In the genomic region with DNA sequence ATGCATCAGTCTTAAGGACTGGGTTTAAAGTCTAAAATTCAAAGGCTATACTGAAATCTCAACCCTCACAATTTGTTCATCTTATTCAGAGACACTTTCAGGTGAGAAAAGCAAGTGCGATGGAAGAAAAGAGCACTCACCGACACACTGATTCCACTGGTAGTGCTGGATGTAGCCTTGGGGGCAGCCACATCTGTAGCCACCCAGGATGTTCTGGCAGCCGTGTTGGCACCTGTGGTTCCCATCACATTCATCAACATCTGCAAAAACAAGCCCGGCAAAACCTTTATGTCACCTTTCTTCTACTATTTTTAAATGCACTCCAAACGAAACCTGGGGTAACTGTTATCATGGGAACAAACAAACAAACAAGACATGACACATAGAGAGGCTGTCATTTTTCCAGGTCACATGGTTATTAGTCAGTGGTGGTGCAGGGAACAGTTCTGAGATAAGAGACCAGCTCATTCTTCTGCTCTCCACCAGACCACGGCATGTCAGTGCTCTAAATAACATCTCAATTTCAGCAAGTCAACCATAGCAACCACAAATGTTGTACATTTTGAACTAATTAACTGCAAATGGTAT, we compare ENCODE assay signal across 12 cellular contexts.
DNase-seq lines count a peak whose midpoint lies in the region; ATAC-seq, FAIRE-seq and TF ChIP-seq lines count a peak whose summit lies in the region.
"Had no signal": no experiment of that assay in that cellular context is flagged by ENCODE, and none has a peak within 500 bp of the region (broad histone marks: within the 10 kb centered on the region; RNA-seq: fewer than 3 reads in every experiment).

No MANE protein-coding gene starts in this region.

- no peaks in the 10 kb centered on the region for H3K4me1 ChIP-seq in endothelial cell of umbilical vein (ENCODE audit: control insufficient read depth, extremely low read depth, insufficient read depth, low read length)
- no peaks in the 10 kb centered on the region for H3K4me1 ChIP-seq in left lung
- no peaks in the 10 kb centered on the region for H3K4me1 ChIP-seq in suprapubic skin
- H3K4me1 ChIP-seq: HAP-1 had no signal

- H3K9me3 ChIP-seq in endothelial cell of umbilical vein (replicated peaks; ENCODE audit: control insufficient read depth, insufficient read depth, low read length) (no peaks in the 10 kb centered on the region), left lung (peaks cover 0 to 7% of the 10 kb centered on the region in 2 donors), suprapubic skin (no peaks in the 10 kb centered on the region)
- H3K9me3 ChIP-seq: HAP-1 had no signal

- no peaks in the 10 kb centered on the region for H4K20me1 ChIP-seq in endothelial cell of umbilical vein (replicated peaks; ENCODE audit: control insufficient read depth, extremely low read depth, insufficient read depth, low read length)

- H3K4me3 ChIP-seq in endothelial cell of umbilical vein (replicated peaks in 1 of 3; ENCODE audit: insufficient read depth in 1 of 3, low read depth in 1 of 3, low read length in 3 of 3): no peak overlapping the region
- no peak overlapping the region for H3K4me3 ChIP-seq in left lung
- no peak overlapping the region for H3K4me3 ChIP-seq in suprapubic skin
- H3K4me3 ChIP-seq: HAP-1 had no signal

- no peaks in the 10 kb centered on the region for H3K9me1 ChIP-seq in endothelial cell of umbilical vein (replicated peaks; ENCODE audit: control insufficient read depth, extremely low read depth, insufficient read depth, low read length)

- no peaks in the 10 kb centered on the region for H3K79me2 ChIP-seq in endothelial cell of umbilical vein (ENCODE audit: control insufficient read depth, insufficient read depth, low read length)

- WGBS in suprapubic skin: 46% methylated on average over 6 of the region's 6 CpGs

- dilution Hi-C loops in endothelial cell of umbilical vein (cut with MboI; ENCODE audit: extremely low pct_ligation_motif_present, low sequenced_read_pairs): no loop called here

- no peak overlapping the region for H3K4me2 ChIP-seq in endothelial cell of umbilical vein (ENCODE audit: insufficient read depth, low read length)

- no peaks in the 10 kb centered on the region for H3K36me3 ChIP-seq in endothelial cell of umbilical vein (ENCODE audit: control insufficient read depth in 2 of 2, extremely low read depth in 1 of 2, insufficient read depth in 2 of 2, low read length in 2 of 2)
- no peaks in the 10 kb centered on the region for H3K36me3 ChIP-seq in left lung
- H3K36me3 ChIP-seq in suprapubic skin: no peaks in the 10 kb centered on the region

- POLR2A ChIA-PET in endothelial cell of umbilical vein (lab: Charles Lee): interaction anchor here (0.6 kb wide), 1 partner anchor 153 kb away, joined by 4 read pairs; no protein-coding TSS in a partner anchor

- H3K9ac ChIP-seq in endothelial cell of umbilical vein (replicated peaks; ENCODE audit: extremely low read depth, insufficient read depth, low read length): no peak overlapping the region

- CTCF ChIA-PET in endothelial cell of umbilical vein (lab: Charles Lee): no interaction called here

- FAIRE-seq in endothelial cell of umbilical vein (lab: Jason Lieb, UNC) (peak; percentile 58), GM12891 (lab: Jason Lieb, UNC) (no peak)

- no peak for TF ChIP-seq POLR2A in endothelial cell of umbilical vein (IDR thresholded peaks at IDR 0.05; ENCODE audit: low read depth, low read length)
- TF ChIP-seq POLR2A in suprapubic skin (IDR thresholded peaks at IDR 0.05): no peak
- no peak for TF ChIP-seq POLR2A in GM12891 (IDR thresholded peaks at IDR 0.05; ENCODE audit: low read depth, low read length)

- no peak for TF ChIP-seq CTCF in endothelial cell of umbilical vein (IDR thresholded peaks at IDR 0.05; ENCODE audit: extremely low read depth in 1 of 2, insufficient read depth in 1 of 2, low read depth in 1 of 2, low read length in 2 of 2)
- no peak for TF ChIP-seq CTCF in left lung (IDR thresholded peaks at IDR 0.05)
- TF ChIP-seq CTCF in suprapubic skin (IDR thresholded peaks at IDR 0.05): no peak

- peak; percentile 18 for ATAC-seq in left lung
- ATAC-seq: activated CD8-positive, alpha-beta memory T cell treated with anti-CD3 and anti-CD28 coated beads, Interleukin-2, amount 10 ng/mL, durations not matched to agents 7 days and 5 days had no signal

- DNase-seq in EH (ENCODE audit: low read depth) (peak; percentile 58), NCI-H69 (lab: John Stamatoyannopoulos, UW) (peak; percentile 56), endothelial cell of umbilical vein (ENCODE audit: low read depth, low spot score) (peak; percentile 67), left lung (no peak), suprapubic skin (ENCODE audit: low spot score in 2 of 2) (no peak), GM12891 (ENCODE audit: insufficient read length, low spot score) (no peak), pons (ENCODE audit: low spot score) (no peak)
- no peak for DNase-seq in activated CD4-positive, alpha-beta T cell treated with anti-CD3 and anti-CD28 coated beads for 4 hours
- DNase-seq: activated CD8-positive, alpha-beta memory T cell treated with anti-CD3 and anti-CD28 coated beads, Interleukin-2, amount 10 ng/mL, durations not matched to agents 7 days and 5 days; DMS 273 treated with DMSO at 0.1 percent for 48 hours; NCI-H446 had no signal

- H3K27ac ChIP-seq in endothelial cell of umbilical vein (ENCODE audit: insufficient read depth, low read depth, low read length) (peak overlapping the region; percentile 38), left lung (no peak overlapping the region), suprapubic skin (no peak overlapping the region)

- H2AFZ ChIP-seq in endothelial cell of umbilical vein (ENCODE audit: low read depth, low read length): no peak overlapping the region

- TF ChIP-seq EP300 in suprapubic skin (IDR thresholded peaks at IDR 0.05): no peak

- no TSS peak for BruUV-seq in endothelial cell of umbilical vein (replicated peaks; lab: Mats Ljungman, UMichigan)

- no peaks in the 10 kb centered on the region for H3K27me3 ChIP-seq in endothelial cell of umbilical vein (ENCODE audit: control insufficient read depth in 2 of 2, insufficient read depth in 2 of 2, low read length in 2 of 2)
- H3K27me3 ChIP-seq in left lung: no peaks in the 10 kb centered on the region
- H3K27me3 ChIP-seq in suprapubic skin: no peaks in the 10 kb centered on the region

- intact Hi-C loops in endothelial cell of umbilical vein (cut with micrococcal nuclease) (no loop called here), left lung (cut with DNase I) (no loop called here)

TF ChIP-seq in endothelial cell of umbilical vein, 7 proteins besides CTCF, POLR2A, EP300 and RAD21:
- TF ChIP-seq POLR2AphosphoS5 (IDR thresholded peaks at IDR 0.05; ENCODE audit: insufficient read depth, low read depth, low read length): no peak
- no peak for TF ChIP-seq MYC (IDR thresholded peaks at IDR 0.05; ENCODE audit: low read depth, low read length)
- peak; percentile 24 for TF ChIP-seq GATA2 (IDR thresholded peaks at IDR 0.05; ENCODE audit: insufficient read depth, insufficient read length, low read depth, low read length)
- TF ChIP-seq FOS (IDR thresholded peaks at IDR 0.05; ENCODE audit: borderline replicate concordance, insufficient read depth, low read length): peak; percentile 20
- TF ChIP-seq JUN (IDR thresholded peaks at IDR 0.05; ENCODE audit: borderline replicate concordance, insufficient read depth, insufficient read length, low read depth): peak; percentile 76

TF ChIP-seq in GM12891, 5 proteins besides CTCF, POLR2A, EP300 and RAD21:
- TF ChIP-seq POU2F2 (IDR thresholded peaks at IDR 0.05; ENCODE audit: low read depth, low read length) (no peak), POLR2AphosphoS5 (IDR thresholded peaks at IDR 0.05; ENCODE audit: low read depth, low read length) (no peak), SPI1 (IDR thresholded peaks at IDR 0.05; ENCODE audit: low read depth, low read length) (no peak), PAX5 (IDR thresholded peaks at IDR 0.05; ENCODE audit: insufficient read depth, low read length, severe bottlenecking) (no peak), TAF1 (IDR thresholded peaks at IDR 0.05; ENCODE audit: low read depth, low read length) (no peak)

Comparison
In these comparisons a context has a peak if more than half of its experiments do, and no peak if none do; other contexts are left out.
1. DNase-seq: peak in EH (single experiment), NCI-H69 (single experiment) and endothelial cell of umbilical vein (single experiment); none in left lung (0 of 2), suprapubic skin (0 of 2), GM12891 (single experiment), activated CD4-positive, alpha-beta T cell treated with anti-CD3 and anti-CD28 coated beads for 4 hours (0 of 2) and pons (single experiment).